9 cellular contexts compared by ENCODE assay signal in genomic region chr6:99282479-99283062, GRCh38.
DNase-seq lines count a peak whose midpoint lies in the region; ATAC-seq, FAIRE-seq and TF ChIP-seq lines count a peak whose summit lies in the region.
"Had no signal": no experiment of that assay in that cellular context is flagged by ENCODE, and none has a peak within 500 bp of the region (broad histone marks: within the 10 kb centered on the region; RNA-seq: fewer than 3 reads in every experiment).

No MANE protein-coding gene starts in this region.

- peak in 2 of 3 experiments; percentile 5 to 15 for DNase-seq in NCI-H1417 (lab: John Stamatoyannopoulos, UW)
- DNase-seq in NCI-H1417 treated with DMSO at 0.1 percent for 48 hours (lab: John Stamatoyannopoulos, UW) = no peak
- peak; percentile 27 for DNase-seq in NB4 (ENCODE audit: low read depth)
- no peak for DNase-seq in pancreas
- DNase-seq in iPS-NIHi7 (ENCODE audit: extremely low spot score) = no peak
- no peak for DNase-seq in ureter (ENCODE audit: low spot score)

- no peaks in the 10 kb centered on the region for H3K9me3 Mint-ChIP-seq in brain

- no peak overlapping the region for H3K27ac Mint-ChIP-seq in brain

- no peaks in the 10 kb centered on the region for H3K4me1 ChIP-seq in pancreas
- H3K4me1 ChIP-seq: BLaER1 had no signal

- H3K36me3 Mint-ChIP-seq in brain = peaks cover 15% of the 10 kb centered on the region

- no peak for TF ChIP-seq POLR2A in NB4 (IDR thresholded peaks at IDR 0.05; ENCODE audit: extremely low read depth, insufficient read length)

- peak in 3 of 4 donors; percentile 51 to 58 (median 58) for ATAC-seq in pancreas
- no peak for ATAC-seq in HG02852 (IDR thresholded peaks at IDR 0.05; ENCODE audit: unreplicated experiment)

- H3K4me1 Mint-ChIP-seq in brain = no peaks in the 10 kb centered on the region

- H3K9me3 ChIP-seq in pancreas = no peaks in the 10 kb centered on the region
- H3K9me3 ChIP-seq: BLaER1 had no signal

- H3K4me3 Mint-ChIP-seq in brain = no peak overlapping the region

- WGBS in pancreas, 2 donors = 46 to 50% methylated on average over 4 of the region's 4 CpGs

- H3K4me3 ChIP-seq in NB4 (ENCODE audit: low read depth, low read length) (no peak overlapping the region), pancreas (no peak overlapping the region)
- H3K4me3 ChIP-seq: BLaER1 had no signal

- no peak overlapping the region for H3K27ac ChIP-seq in pancreas
- H3K27ac ChIP-seq: BLaER1 had no signal

- no peaks in the 10 kb centered on the region for H3K27me3 ChIP-seq in pancreas
- H3K27me3 ChIP-seq: BLaER1 had no signal

- H3K27me3 Mint-ChIP-seq in brain = no peaks in the 10 kb centered on the region

- intact Hi-C loops in pancreas (cut with DNase I) = no loop called here

- peak; percentile 17 for FAIRE-seq in pancreas (lab: Jason Lieb, UNC)

- TF ChIP-seq CTCF in NB4 (IDR thresholded peaks at IDR 0.05; ENCODE audit: low read depth, low read length) (peak; percentile 48), brain (conservative IDR thresholded peaks at IDR 0.05) (peak; percentile 57 to 76), pancreas (IDR thresholded peaks at IDR 0.05) (peak in 2 of 4 donors; percentile 8 to 18)

- no peaks in the 10 kb centered on the region for H3K36me3 ChIP-seq in pancreas
- H3K36me3 ChIP-seq: BLaER1 had no signal

Comparison
In these comparisons a context has a peak if more than half of its experiments do, and no peak if none do; other contexts are left out.
1. DNase-seq: peak in NCI-H1417 (2 of 3) and NB4 (single experiment); none in NCI-H1417 treated with DMSO at 0.1 percent for 48 hours (single experiment), pancreas (0 of 6), iPS-NIHi7 (single experiment) and ureter (single experiment).